ENCODE assay signal across 2 cellular contexts in genomic region chr17:80217703-80218362, GRCh38.
TF ChIP-seq lines count a peak whose summit lies in the region.

No MANE protein-coding gene starts in this region.

TF ChIP-seq in SK-N-SH, 30 proteins besides CTCF, POLR2A, EP300 and RAD21:
- TF ChIP-seq ZBTB33 (IDR thresholded peaks at IDR 0.05; ENCODE audit: borderline replicate concordance, low read depth) (no peak), GATA2 (CRISPR knock-in tag; IDR thresholded peaks at IDR 0.05) (no peak), RCOR1 (IDR thresholded peaks at IDR 0.05; ENCODE audit: low read length) (no peak), EZH2phosphoT487 (IDR thresholded peaks at IDR 0.05; ENCODE audit: borderline replicate concordance, low read depth) (no peak), NRF1 (IDR thresholded peaks at IDR 0.05; ENCODE audit: low read depth, low read length) (no peak), FOXM1 (IDR thresholded peaks at IDR 0.05; ENCODE audit: low read depth) (no peak), FOXJ3 (CRISPR knock-in tag; IDR thresholded peaks at IDR 0.05) (no peak), ELF1 (IDR thresholded peaks at IDR 0.05) (no peak), YY1 (IDR thresholded peaks at IDR 0.05; ENCODE audit: low read depth) (no peak), SMC3 (IDR thresholded peaks at IDR 0.05; ENCODE audit: low read depth, low read length) (no peak), TCF12 (IDR thresholded peaks at IDR 0.05) (no peak), SIN3A (IDR thresholded peaks at IDR 0.05; ENCODE audit: borderline replicate concordance, low read depth, low read length) (no peak), CHD2 (IDR thresholded peaks at IDR 0.05; ENCODE audit: low read length, partially characterized antibody) (no peak), MEF2A (IDR thresholded peaks at IDR 0.05; ENCODE audit: borderline replicate concordance, low read depth) (no peak), FOSL2 (IDR thresholded peaks at IDR 0.05; ENCODE audit: borderline replicate concordance, low read depth) (no peak), REST (IDR thresholded peaks at IDR 0.05; ENCODE audit: low read depth, low read length) (no peak), JUND (IDR thresholded peaks at IDR 0.05) (no peak)
- TF ChIP-seq, protein P1, sequence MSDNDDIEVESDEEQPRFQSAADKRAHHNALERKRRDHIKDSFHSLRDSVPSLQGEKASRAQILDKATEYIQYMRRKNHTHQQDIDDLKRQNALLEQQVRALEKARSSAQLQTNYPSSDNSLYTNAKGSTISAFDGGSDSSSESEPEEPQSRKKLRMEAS (IDR thresholded peaks at IDR 0.05; ENCODE audit: low read depth): no peak
- TF ChIP-seq, protein P2, sequence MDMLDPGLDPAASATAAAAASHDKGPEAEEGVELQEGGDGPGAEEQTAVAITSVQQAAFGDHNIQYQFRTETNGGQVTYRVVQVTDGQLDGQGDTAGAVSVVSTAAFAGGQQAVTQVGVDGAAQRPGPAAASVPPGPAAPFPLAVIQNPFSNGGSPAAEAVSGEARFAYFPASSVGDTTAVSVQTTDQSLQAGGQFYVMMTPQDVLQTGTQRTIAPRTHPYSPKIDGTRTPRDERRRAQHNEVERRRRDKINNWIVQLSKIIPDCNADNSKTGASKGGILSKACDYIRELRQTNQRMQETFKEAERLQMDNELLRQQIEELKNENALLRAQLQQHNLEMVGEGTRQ (IDR thresholded peaks at IDR 0.05; ENCODE audit: borderline replicate concordance, low read depth, low read length): no peak
TF ChIP-seq in SK-N-SH: peak in this region for 0.

TF ChIP-seq in SK-N-SH treated with all-trans-retinoic acid at 6 μM for 48 hours, 23 proteins besides CTCF, POLR2A, EP300 and RAD21:
- TF ChIP-seq CSRNP3 (CRISPR knock-in tag; IDR thresholded peaks at IDR 0.05) (no peak), RARB (CRISPR knock-in tag; IDR thresholded peaks at IDR 0.05) (no peak), TOX (CRISPR knock-in tag; IDR thresholded peaks at IDR 0.05; ENCODE audit: borderline replicate concordance) (no peak), ZFP3 (CRISPR knock-in tag; IDR thresholded peaks at IDR 0.05) (no peak), CSDC2 (CRISPR knock-in tag; IDR thresholded peaks at IDR 0.05) (no peak), ZNF70 (CRISPR knock-in tag; IDR thresholded peaks at IDR 0.05) (no peak), OSR1 (CRISPR knock-in tag; IDR thresholded peaks at IDR 0.05) (no peak), PATZ1 (CRISPR knock-in tag; IDR thresholded peaks at IDR 0.05; ENCODE audit: borderline replicate concordance) (no peak), GLIS3 (CRISPR knock-in tag; IDR thresholded peaks at IDR 0.05) (no peak), TSHZ2 (CRISPR knock-in tag; IDR thresholded peaks at IDR 0.05) (no peak), ZC3H10 (CRISPR knock-in tag; IDR thresholded peaks at IDR 0.05) (no peak)
TF ChIP-seq in SK-N-SH treated with all-trans-retinoic acid at 6 μM for 48 hours: peak in this region for 0.
